Comparison of ENCODE assay signal across 21 cellular contexts in genomic region chr13:102658678-102659077, GRCh38. TPM values are rescaled to one million over a fixed set of nuclear protein-coding genes. Genes with fewer than 3 reads are reported as not detected.
DNase-seq lines count a peak whose midpoint lies in the region; ATAC-seq and TF ChIP-seq lines count a peak whose summit lies in the region.
"Had no signal": no experiment of that assay in that cellular context is flagged by ENCODE, and none has a peak within 500 bp of the region (broad histone marks: within the 10 kb centered on the region; RNA-seq: fewer than 3 reads in every experiment).

No MANE protein-coding gene starts in this region.

- intact Hi-C loops in left lung (cut with DNase I): no loop called here
- intact Hi-C loops in testis (cut with DNase I; ENCODE audit: low total_unique reads): no loop called here

- H3K9me3 Mint-ChIP-seq in activated naive CD4-positive, alpha-beta T cell treated with anti-CD3 and anti-CD28 coated beads, Interleukin-2, amount 50 U/mL, for 24 hours: no peaks in the 10 kb centered on the region
- no peaks in the 10 kb centered on the region for H3K9me3 Mint-ChIP-seq in activated naive CD4-positive, alpha-beta T cell treated with anti-CD3 and anti-CD28 coated beads, Interleukin-2, amount 50 U/mL, for 72 hours

- no peaks in the 10 kb centered on the region for H3K27me3 Mint-ChIP-seq in activated naive CD4-positive, alpha-beta T cell treated with anti-CD3 and anti-CD28 coated beads, Interleukin-2, amount 50 U/mL, for 24 hours

- H3K9me3 ChIP-seq in WERI-Rb-1 (ENCODE audit: severe bottlenecking): peaks cover 6% of the 10 kb centered on the region
- H3K9me3 ChIP-seq in left lung: no peaks in the 10 kb centered on the region
- no peaks in the 10 kb centered on the region for H3K9me3 ChIP-seq in testis

- no peak for TF ChIP-seq CTCF in WERI-Rb-1 (IDR thresholded peaks at IDR 0.05; ENCODE audit: low read depth, low read length)
- no peak for TF ChIP-seq CTCF in left lung (IDR thresholded peaks at IDR 0.05)
- TF ChIP-seq CTCF in testis (IDR thresholded peaks at IDR 0.05): no peak

- H3K27ac Mint-ChIP-seq in activated naive CD4-positive, alpha-beta T cell treated with anti-CD3 and anti-CD28 coated beads, Interleukin-2, amount 50 U/mL, for 24 hours: peak overlapping the region; percentile 84
- no peak overlapping the region for H3K27ac Mint-ChIP-seq in activated naive CD4-positive, alpha-beta T cell treated with anti-CD3 and anti-CD28 coated beads, Interleukin-2, amount 50 U/mL, for 72 hours

- H3K36me3 Mint-ChIP-seq in activated naive CD4-positive, alpha-beta T cell treated with anti-CD3 and anti-CD28 coated beads, Interleukin-2, amount 50 U/mL, for 24 hours: peaks cover 28% of the 10 kb centered on the region
- peaks cover 16 to 36% of the 10 kb centered on the region in 2 donors for H3K36me3 Mint-ChIP-seq in activated naive CD4-positive, alpha-beta T cell treated with anti-CD3 and anti-CD28 coated beads, Interleukin-2, amount 50 U/mL, for 72 hours

- ATAC-seq in activated naive CD4-positive, alpha-beta T cell treated with anti-CD3 and anti-CD28 coated beads, Interleukin-2, amount 50 U/mL, for 72 hours: no peak
- ATAC-seq in left lung: peak; percentile 91
- ATAC-seq in GM19328 (IDR thresholded peaks at IDR 0.05; ENCODE audit: unreplicated experiment): no peak
- ATAC-seq: Panc1 had no signal

- H3K4me3 Mint-ChIP-seq in activated naive CD4-positive, alpha-beta T cell treated with anti-CD3 and anti-CD28 coated beads, Interleukin-2, amount 50 U/mL, for 24 hours: no peak overlapping the region

- peaks cover 87% of the 10 kb centered on the region for H3K36me3 ChIP-seq in WERI-Rb-1
- peaks cover 0 to 52% of the 10 kb centered on the region in 2 donors for H3K36me3 ChIP-seq in left lung
- no peaks in the 10 kb centered on the region for H3K36me3 ChIP-seq in testis (ENCODE audit: low read depth, missing control alignments)

- DNase-seq in activated naive CD4-positive, alpha-beta T cell treated with anti-CD3 and anti-CD28 coated beads, Interleukin-2, amount 50 U/mL, for 72 hours (ENCODE audit: low spot score in 2 of 2): no peak
- peak; percentile 96 for DNase-seq in WERI-Rb-1
- peak in 1 of 2 donors; percentile 51 for DNase-seq in left lung
- no peak for DNase-seq in GM19238 (ENCODE audit: insufficient read length, low spot score)
- DNase-seq in activated CD4-positive, alpha-beta T cell treated with anti-CD3 and anti-CD28 coated beads, Interleukin-2, amount 50 U/mL, for 1 hour: no peak
- no peak for DNase-seq in testis
- DNase-seq: COR-L47, DND-41, GDM1, GOT3, KG1, NCI-H1092, NCI-H446 treated with DMSO at 0.1 percent for 48 hours, NCI-H748 treated with DMSO at 0.1 percent for 48 hours, SHP77 had no signal

- 73 to 85% methylated on average over 3 of the region's 3 CpGs for WGBS in testis, 2 donors

- no peaks in the 10 kb centered on the region for H3K4me1 Mint-ChIP-seq in activated naive CD4-positive, alpha-beta T cell treated with anti-CD3 and anti-CD28 coated beads, Interleukin-2, amount 50 U/mL, for 24 hours

- H3K4me3 ChIP-seq in WERI-Rb-1 (ENCODE audit: low read depth, low read length) (no peak overlapping the region), left lung (no peak overlapping the region), testis (no peak overlapping the region)

- H3K4me1 ChIP-seq in left lung: no peaks in the 10 kb centered on the region
- no peaks in the 10 kb centered on the region for H3K4me1 ChIP-seq in testis

- H3K27me3 ChIP-seq in WERI-Rb-1 (ENCODE audit: insufficient read depth, low read depth, severe bottlenecking): no peaks in the 10 kb centered on the region
- no peaks in the 10 kb centered on the region for H3K27me3 ChIP-seq in left lung
- no peaks in the 10 kb centered on the region for H3K27me3 ChIP-seq in testis

- no peak for TF ChIP-seq POLR2A in testis (IDR thresholded peaks at IDR 0.05)

- peak overlapping the region; percentile 47 for H3K27ac ChIP-seq in WERI-Rb-1
- H3K27ac ChIP-seq in left lung: no peak overlapping the region
- H3K27ac ChIP-seq in testis: no peak overlapping the region
- H3K27ac ChIP-seq: C4-2B had no signal

RNA-seq across cellular contexts. Expression of gene METTL21C, which starts 36.2 kb away (rescaled TPM):
- not detected for total RNA-seq in activated naive CD4-positive, alpha-beta T cell treated with anti-CD3 and anti-CD28 coated beads, Interleukin-2, amount 50 U/mL, for 72 hours
- total RNA-seq in left lung: not detected
- under 1 TPM in 1 of 2 donors, not detected in 1; 0.25 TPM for total RNA-seq in testis
- polyA plus RNA-seq in testis (ENCODE audit: insufficient read depth, low read depth, low replicate concordance): 1.8 TPM
- total RNA-seq: A172, M059J had no signal
